Comparison of ENCODE assay signal across 22 cellular contexts in genomic region chr4:65789341-65789740, GRCh38.
"Had no signal": no experiment of that assay in that cellular context is flagged by ENCODE, and none has a peak within 500 bp of the region (broad histone marks: within the 10 kb centered on the region; RNA-seq: fewer than 3 reads in every experiment).

No MANE protein-coding gene starts in this region.

- H3K36me3 Mint-ChIP-seq: immature natural killer cell, mesothelial cell of epicardium, naive B cell had no signal

- H3K27me3 Mint-ChIP-seq: naive B cell had no signal

- FAIRE-seq: colon, endothelial cell of umbilical vein, frontal cortex, islet of Langerhans, keratinocyte had no signal

- ATAC-seq: foreskin keratinocyte, gastroesophageal sphincter, heart left ventricle, left cardiac atrium, left lung, left ventricle myocardium superior, lower lobe of right lung, mucosa of descending colon had no signal

- H3K27ac Mint-ChIP-seq: immature natural killer cell, mesothelial cell of epicardium, naive B cell had no signal

- H3K4me1 Mint-ChIP-seq: immature natural killer cell, naive B cell had no signal

- H3K4me3 Mint-ChIP-seq: immature natural killer cell, mesothelial cell of epicardium, naive B cell had no signal

- DNase-seq: dermis blood vessel endothelial cell; dorsolateral prefrontal cortex; effector CD4-positive, alpha-beta T cell; effector memory CD4-positive, alpha-beta T cell; foreskin keratinocyte; heart left ventricle; hypothalamus; immature natural killer cell; left cardiac atrium; left lung; left ventricle myocardium superior; lower lobe of right lung; mesenchymal stem cell; mucosa of descending colon; naive B cell had no signal
